ENCODE assay signal across 9 cellular contexts in the genomic region with DNA sequence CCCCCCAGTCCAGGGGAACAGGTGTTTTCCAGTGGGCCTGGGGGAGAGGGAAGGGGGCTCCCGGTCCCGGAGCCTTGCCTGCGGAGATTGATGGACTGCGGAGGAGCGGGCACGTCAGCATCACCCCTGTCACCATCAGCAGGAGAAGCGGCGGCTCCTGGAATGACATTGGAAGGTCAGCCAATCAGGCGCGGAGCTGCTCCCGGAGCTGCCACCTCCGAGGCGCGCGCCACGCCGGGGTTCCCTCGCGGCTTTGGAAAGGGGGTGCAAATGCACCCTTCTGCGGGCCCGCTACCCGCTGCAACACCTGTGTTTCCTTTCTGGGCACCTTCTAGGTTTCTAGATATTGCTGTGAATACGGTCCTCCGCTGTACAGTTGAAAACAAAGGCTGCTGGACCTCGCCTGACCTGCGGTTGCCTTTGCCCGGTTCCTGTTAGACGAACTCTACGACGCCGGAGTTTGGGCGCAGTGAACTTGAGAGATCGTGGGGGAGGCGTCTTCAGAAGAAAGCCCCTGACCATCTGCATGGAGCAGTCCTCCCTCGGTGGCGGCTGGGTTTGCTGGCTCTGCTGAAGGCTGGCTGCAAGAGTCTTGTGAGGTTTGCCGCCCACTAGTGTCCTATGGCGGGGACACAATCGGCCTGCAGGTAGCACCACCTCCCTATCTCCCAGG. TPM values are rescaled to one million over a fixed set of nuclear protein-coding genes. Genes with fewer than 3 reads are reported as not detected.
DNase-seq lines count a peak whose midpoint lies in the region; ATAC-seq and TF ChIP-seq lines count a peak whose summit lies in the region.
"Had no signal": no experiment of that assay in that cellular context is flagged by ENCODE, and none has a peak within 500 bp of the region (broad histone marks: within the 10 kb centered on the region; RNA-seq: fewer than 3 reads in every experiment).

No MANE protein-coding gene starts in this region.

- H3K9ac ChIP-seq in endocrine pancreas (ENCODE audit: control insufficient read depth, insufficient read depth, low read length), result peak overlapping the region; percentile 14

- TF ChIP-seq CTCF in neural crest cell (conservative IDR thresholded peaks at IDR 0.05) (peak; percentile 71), suprapubic skin (IDR thresholded peaks at IDR 0.05) (no peak)

- no peak overlapping the region for H3K27ac ChIP-seq in CD4-positive, alpha-beta memory T cell (ENCODE audit: low read depth, low read length)
- no peak overlapping the region for H3K27ac ChIP-seq in suprapubic skin

- H3K4me3 ChIP-seq in endocrine pancreas (ENCODE audit: control insufficient read depth, insufficient read depth, low read length) (peak overlapping the region; percentile 29), suprapubic skin (no peak overlapping the region)
- H3K4me3 ChIP-seq in CD4-positive, alpha-beta memory T cell (ENCODE audit: low read length in 2 of 2), result no peak overlapping the region

- H3K4me1 ChIP-seq in endocrine pancreas (ENCODE audit: control insufficient read depth, insufficient read depth, low read length), result no peaks in the 10 kb centered on the region
- no peaks in the 10 kb centered on the region for H3K4me1 ChIP-seq in CD4-positive, alpha-beta memory T cell (ENCODE audit: insufficient read depth, low read length)
- no peaks in the 10 kb centered on the region for H3K4me1 ChIP-seq in suprapubic skin

- H3K27me3 ChIP-seq in endocrine pancreas (ENCODE audit: control insufficient read depth, insufficient read depth, low read length) (no peaks in the 10 kb centered on the region), suprapubic skin (peaks cover 47% of the 10 kb centered on the region)
- H3K27me3 ChIP-seq in CD4-positive, alpha-beta memory T cell (ENCODE audit: insufficient read depth, low read length), result no peaks in the 10 kb centered on the region

- POLR2A ChIA-PET in CD4-positive, alpha-beta memory T cell (lab: Charles Lee; ENCODE audit: partially characterized antibody), result no interaction called here

- no peaks in the 10 kb centered on the region for H3K9me3 Mint-ChIP-seq in neural crest cell
- peaks cover 0 to 4% (median 0%) of the 10 kb centered on the region in 8 donors for H3K9me3 Mint-ChIP-seq in CD4-positive, alpha-beta memory T cell

- no peak for TF ChIP-seq POLR2A in suprapubic skin (IDR thresholded peaks at IDR 0.05)

- peaks cover 74% of the 10 kb centered on the region for H3K27me3 Mint-ChIP-seq in neural crest cell (ENCODE audit: low read depth)
- peaks cover 15 to 18% of the 10 kb centered on the region in 2 donors for H3K27me3 Mint-ChIP-seq in CD4-positive, alpha-beta memory T cell

- H3K36me3 ChIP-seq in endocrine pancreas (ENCODE audit: control insufficient read depth, insufficient read depth, low read length) (no peaks in the 10 kb centered on the region), suprapubic skin (no peaks in the 10 kb centered on the region)
- H3K36me3 ChIP-seq in CD4-positive, alpha-beta memory T cell (ENCODE audit: insufficient read depth, low read length), result no peaks in the 10 kb centered on the region

- 2% methylated on average over 23 of the region's 39 CpGs for WGBS in suprapubic skin

- DNase-seq in EL, result peak; percentile 18
- DNase-seq in NCI-H2196 treated with DMSO at 0.1 percent for 48 hours (lab: John Stamatoyannopoulos, UW; ENCODE audit: unreplicated experiment), result peak; percentile 68
- peak; percentile 57 for DNase-seq in neural crest cell (ENCODE audit: low read depth, low spot score)
- no peak for DNase-seq in CD4-positive, alpha-beta memory T cell
- no peak for DNase-seq in GM19240 (ENCODE audit: insufficient read length, low spot score)
- no peak for DNase-seq in suprapubic skin (ENCODE audit: low spot score in 2 of 2)

- H3K27ac Mint-ChIP-seq in neural crest cell (ENCODE audit: unreplicated experiment), result no peak overlapping the region
- H3K27ac Mint-ChIP-seq in CD4-positive, alpha-beta memory T cell, result peak overlapping the region in 1 of 7 donors; percentile 35

- no peak for TF ChIP-seq EP300 in suprapubic skin (IDR thresholded peaks at IDR 0.05)

- no peak for ATAC-seq in HG02885 (IDR thresholded peaks at IDR 0.05; ENCODE audit: poor library complexity, unreplicated experiment)

- H3K36me3 Mint-ChIP-seq in neural crest cell (ENCODE audit: low read depth), result no peaks in the 10 kb centered on the region
- H3K36me3 Mint-ChIP-seq in CD4-positive, alpha-beta memory T cell, result no peaks in the 10 kb centered on the region

- H3K4me3 Mint-ChIP-seq in neural crest cell, result peak overlapping the region; percentile 92
- no peak overlapping the region for H3K4me3 Mint-ChIP-seq in CD4-positive, alpha-beta memory T cell

- H3K9me3 ChIP-seq in endocrine pancreas (ENCODE audit: control insufficient read depth, low read length) (no peaks in the 10 kb centered on the region), suprapubic skin (no peaks in the 10 kb centered on the region)
- no peaks in the 10 kb centered on the region for H3K9me3 ChIP-seq in CD4-positive, alpha-beta memory T cell (ENCODE audit: control insufficient read depth in 1 of 2, low read length in 2 of 2)

- H3K4me1 Mint-ChIP-seq in neural crest cell, result peaks cover 17% of the 10 kb centered on the region
- peaks cover 0 to 9% (median 2%) of the 10 kb centered on the region in 4 donors for H3K4me1 Mint-ChIP-seq in CD4-positive, alpha-beta memory T cell

- intact Hi-C loops in CD4-positive, alpha-beta memory T cell (cut with micrococcal nuclease), result no loop called here

- CTCF ChIA-PET in CD4-positive, alpha-beta memory T cell (lab: Charles Lee; ENCODE audit: partially characterized antibody), result no interaction called here

RNA-seq across cellular contexts. Expression of gene DSCAM, which starts 5.3 kb away (rescaled TPM):
- 0.19 and 0.23 TPM in 2 replicates for total RNA-seq in neural crest cell
- total RNA-seq in CD4-positive, alpha-beta memory T cell, result not detected
- not detected for polyA plus RNA-seq in CD4-positive, alpha-beta memory T cell
- under 1 TPM in 1 of 4 donors, not detected in 3; 0.08 TPM for total RNA-seq in suprapubic skin
- total RNA-seq: dermis microvascular lymphatic vessel endothelial cell had no signal

Comparison
In these comparisons a context has a peak if more than half of its experiments do, and no peak if none do; other contexts are left out.
1. DNase-seq: peak in EL (single experiment), NCI-H2196 treated with DMSO at 0.1 percent for 48 hours (single experiment) and neural crest cell (single experiment); none in CD4-positive, alpha-beta memory T cell (0 of 5), GM19240 (single experiment) and suprapubic skin (0 of 2).